8 cellular contexts compared by ENCODE assay signal in the genomic region with DNA sequence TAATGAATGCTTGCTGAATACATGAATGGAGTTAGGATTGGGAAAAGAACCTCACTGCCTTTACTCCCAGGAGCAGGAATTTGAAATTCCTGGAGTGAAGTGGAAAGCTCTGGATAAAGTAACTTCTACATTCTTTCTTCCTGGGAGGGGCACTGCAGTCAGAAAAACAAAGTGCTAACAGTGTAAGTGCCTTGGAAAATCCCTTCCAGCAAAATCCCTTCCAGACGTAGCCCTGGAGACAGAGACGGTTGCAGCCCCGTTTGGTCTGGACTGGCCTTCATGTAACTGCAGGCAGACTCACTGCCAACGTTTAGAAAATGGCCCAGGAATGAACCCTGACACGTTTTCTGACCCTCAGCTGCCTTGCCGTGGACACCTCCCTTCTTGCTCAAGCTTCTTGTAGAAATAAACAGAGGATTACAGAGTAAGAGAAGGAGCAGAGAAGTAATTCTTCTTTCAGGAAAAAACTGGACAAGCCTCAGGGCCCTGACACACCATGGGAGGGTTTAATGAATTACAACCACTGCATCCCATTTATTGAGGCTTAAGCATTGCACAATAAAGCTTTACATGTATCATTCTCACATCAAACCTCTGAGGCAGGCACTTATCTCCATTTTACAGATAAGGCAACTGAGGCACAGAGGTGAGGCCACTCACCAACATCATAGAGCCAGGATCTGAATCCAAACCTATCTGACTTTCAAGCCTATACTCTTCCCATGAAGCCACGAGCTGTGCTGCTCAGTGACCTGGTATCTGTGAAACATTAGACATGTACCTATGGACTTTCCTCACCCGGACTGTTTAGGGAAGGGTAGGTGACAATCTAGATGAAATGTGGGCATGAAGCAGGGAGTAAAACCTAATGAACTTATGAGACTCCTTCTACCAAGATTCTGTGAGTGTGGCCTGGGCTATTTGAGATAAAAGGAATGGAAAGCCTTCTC. TPM values are rescaled to one million over a fixed set of nuclear protein-coding genes. Genes with fewer than 3 reads are reported as not detected.
A peak's percentile ranks its signal among the peaks of the same experiment; 100 is the strongest.
DNase-seq lines count a peak whose midpoint lies in the region; ATAC-seq and TF ChIP-seq lines count a peak whose summit lies in the region.

No MANE protein-coding gene starts in this region.

- H3K4me1 ChIP-seq in ovary (ENCODE audit: insufficient read depth): peaks cover 53% of the 10 kb centered on the region

- DNase-seq in COLO829 (ENCODE audit: low spot score) (peak; percentile 14), T1000 (lab: John Stamatoyannopoulos, UW) (peak; percentile 45), fibroblast of the conjunctiva (ENCODE audit: low read depth) (peak; percentile 94), ovary (peak; percentile 71 to 82 (median 78)), NCI-H524 (lab: John Stamatoyannopoulos, UW) (no peak)

- TF ChIP-seq CTCF in ovary (IDR thresholded peaks at IDR 0.05): no peak

- ATAC-seq in GM19023 (IDR thresholded peaks at IDR 0.05; ENCODE audit: unreplicated experiment) (no peak), GM21825 (IDR thresholded peaks at IDR 0.05; ENCODE audit: unreplicated experiment) (no peak), GM21717 (IDR thresholded peaks at IDR 0.05; ENCODE audit: unreplicated experiment) (no peak)

- no peak overlapping the region for H3K4me3 ChIP-seq in ovary

- H3K36me3 ChIP-seq in ovary: no peaks in the 10 kb centered on the region

- no peaks in the 10 kb centered on the region for H3K9me3 ChIP-seq in ovary

- no peaks in the 10 kb centered on the region for H3K27me3 ChIP-seq in ovary

- intact Hi-C loops in ovary (cut with DNase I): loop anchor here in 1 of 4 donors (10.0 kb wide), 1 partner anchor 426 kb away; no protein-coding TSS in a partner anchor

- peak overlapping the region; percentile 76 to 86 for H3K27ac ChIP-seq in ovary

- WGBS in ovary, 3 donors: 8 to 14% (median 13%) methylated on average over 8 of the region's 8 CpGs

- no peak for TF ChIP-seq POLR2A in ovary (IDR thresholded peaks at IDR 0.05)

- no peak for TF ChIP-seq EP300 in ovary (IDR thresholded peaks at IDR 0.05)

RNA-seq across cellular contexts. Expression of gene ITPRIP, which starts 7.8 kb away (rescaled TPM):
- 10 to 100 TPM; 15.7 to 38.1 (median 29.2) TPM for total RNA-seq in ovary
- 10 to 100 TPM; 10.1 to 16.2 TPM for polyA plus RNA-seq in ovary

RNA-seq across cellular contexts. Expression of gene CFAP58, which starts 23.2 kb away (rescaled TPM):
- 1 to 10 TPM in 2 of 7 donors, under 1 TPM in 5; 0.17 to 7.9 (median 0.60) TPM for total RNA-seq in ovary
- 1 to 10 TPM in 1 of 2 donors, under 1 TPM in 1; 0.25 to 1.0 TPM for polyA plus RNA-seq in ovary

Comparison
In these comparisons a context has a peak if more than half of its experiments do, and no peak if none do; other contexts are left out.
1. DNase-seq: peak in COLO829 (single experiment), T1000 (single experiment), fibroblast of the conjunctiva (single experiment) and ovary (5 of 5); none in NCI-H524 (0 of 2).